ENCODE assay signal across 8 cellular contexts in the genomic region with DNA sequence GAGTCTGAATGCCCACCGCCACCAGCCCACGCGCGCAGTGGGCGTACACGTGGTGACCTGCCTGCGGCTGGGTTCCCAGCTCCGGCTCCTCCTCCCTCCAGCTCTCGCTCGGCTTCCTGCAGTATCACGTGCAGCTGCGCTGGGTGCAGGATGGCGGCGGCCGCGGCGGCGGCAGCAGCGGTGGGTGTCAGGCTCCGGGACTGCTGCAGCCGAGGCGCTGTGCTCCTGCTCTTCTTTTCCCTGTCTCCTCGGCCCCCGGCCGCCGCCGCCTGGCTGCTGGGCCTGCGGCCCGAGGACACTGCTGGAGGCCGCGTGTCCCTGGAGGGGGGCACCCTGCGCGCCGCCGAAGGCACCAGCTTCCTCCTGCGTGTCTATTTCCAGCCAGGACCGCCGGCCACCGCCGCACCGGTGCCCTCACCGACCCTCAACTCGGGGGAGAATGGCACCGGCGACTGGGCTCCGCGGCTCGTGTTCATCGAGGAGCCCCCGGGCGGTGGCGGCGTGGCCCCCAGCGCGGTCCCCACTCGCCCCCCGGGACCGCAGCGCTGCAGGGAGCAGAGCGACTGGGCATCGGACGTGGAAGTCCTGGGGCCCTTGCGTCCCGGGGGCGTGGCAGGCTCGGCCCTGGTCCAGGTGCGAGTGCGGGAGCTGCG. TPM values are rescaled to one million over a fixed set of nuclear protein-coding genes. Genes with fewer than 3 reads are reported as not detected.
DNase-seq lines count a peak whose midpoint lies in the region; ATAC-seq and TF ChIP-seq lines count a peak whose summit lies in the region.

Gene CNNM1 (plus strand): TSS at position 119 of the 653 bp plus-strand sequence. CDS start 32 bp downstream, at position 151.

- H3K79me2 ChIP-seq in H9 (ENCODE audit: insufficient read depth, low read length) (no peaks in the 10 kb centered on the region), smooth muscle cell (ENCODE audit: low read depth) (no peaks in the 10 kb centered on the region)

- no peak within 1 kb of the TSS for H3K18ac ChIP-seq in H9 (ENCODE audit: insufficient read length, low read depth, low read length)

- H3K23ac ChIP-seq in H9 (ENCODE audit: insufficient read length, low read depth, low read length), result no peak within 1 kb of the TSS

- DNase-seq in G401 (ENCODE audit: low spot score), result peak; percentile 64
- peak; percentile 72 for DNase-seq in H9
- peak; percentile 64 for DNase-seq in NCI-H345 (lab: John Stamatoyannopoulos, UW)
- DNase-seq in anterior cingulate cortex (lab: John Stamatoyannopoulos, UW), result peak in 46 of 58 donors; percentile 11 to 82 (median 52)
- no peak for DNase-seq in smooth muscle cell (lab: John Stamatoyannopoulos, UW; ENCODE audit: unreplicated experiment)
- DNase-seq in CD14-positive monocyte (ENCODE audit: low spot score), result no peak

- H4K8ac ChIP-seq in H9 (replicated peaks; ENCODE audit: insufficient read length, low read depth, low read length), result no peak within 1 kb of the TSS

- in situ Hi-C loops in G401 (cut with HindIII; ENCODE audit: low sequenced_read_pairs), result no loop called here

- peaks cover 73% of the 10 kb centered on the region for H3K27me3 Mint-ChIP-seq in H9 (ENCODE audit: low read depth)
- peaks cover 39 to 54% (median 41%) of the 10 kb centered on the region in 3 donors for H3K27me3 Mint-ChIP-seq in CD14-positive monocyte (ENCODE audit: low read depth in 3 of 3)

- no peak within 1 kb of the TSS for H2BK15ac ChIP-seq in H9 (ENCODE audit: low read depth, low read length)

- no peak within 1 kb of the TSS for H2BK120ac ChIP-seq in H9 (ENCODE audit: low read depth, low read length, poor library complexity, severe bottlenecking)

- no peaks in the 10 kb centered on the region for H3K36me3 ChIP-seq in iPS-20b (ENCODE audit: insufficient read depth, low read depth, low read length)
- no peaks in the 10 kb centered on the region for H3K36me3 ChIP-seq in smooth muscle cell (ENCODE audit: low read depth)

- H4K5ac ChIP-seq in H9 (ENCODE audit: insufficient read length, low read depth, low read length), result no peak within 1 kb of the TSS

- no peak for ATAC-seq in GM19455 (IDR thresholded peaks at IDR 0.05; ENCODE audit: unreplicated experiment)

- no peaks in the 10 kb centered on the region for H3K79me1 ChIP-seq in H9 (ENCODE audit: insufficient read depth, low read depth, low read length, poor library complexity, severe bottlenecking)

- H2BK20ac ChIP-seq in H9 (ENCODE audit: low read depth, low read length, poor library complexity, severe bottlenecking), result no peak within 1 kb of the TSS

- H3K4ac ChIP-seq in H9 (ENCODE audit: low read depth, low read length), result no peak within 1 kb of the TSS

- H3K27me3 ChIP-seq in H9 (ENCODE audit: insufficient read depth, low read length), result peaks cover 29% of the 10 kb centered on the region; the same call in 1 of the 2 replicates
- H3K27me3 ChIP-seq in iPS-20b (ENCODE audit: insufficient read depth, low read length), result peaks cover 56% of the 10 kb centered on the region
- H3K27me3 ChIP-seq in smooth muscle cell (ENCODE audit: low read depth), result peaks cover 68% of the 10 kb centered on the region

- H3K14ac ChIP-seq in H9 (ENCODE audit: insufficient read depth, low read length), result peak within 1 kb of the TSS; percentile 78; the same call in 1 of the 2 replicates

- H3K27ac Mint-ChIP-seq in H9 (no peak within 1 kb of the TSS), CD14-positive monocyte (no peak within 1 kb of the TSS)

- H3K23me2 ChIP-seq in H9 (ENCODE audit: insufficient read length, low read depth, low read length, poor library complexity, severe bottlenecking), result peaks cover 15% of the 10 kb centered on the region

- H3F3A ChIP-seq in smooth muscle cell (ENCODE audit: low read depth), result no peaks in the 10 kb centered on the region

- no peak within 1 kb of the TSS for H3K27ac ChIP-seq in H9 (ENCODE audit: insufficient read length, low read depth, low read length)
- no peak within 1 kb of the TSS for H3K27ac ChIP-seq in iPS-20b (ENCODE audit: low read length)
- no peak within 1 kb of the TSS for H3K27ac ChIP-seq in smooth muscle cell (ENCODE audit: low read depth)

- H3K9me3 ChIP-seq in H9 (ENCODE audit: control insufficient read depth, low read depth, low read length) (no peaks in the 10 kb centered on the region), iPS-20b (ENCODE audit: insufficient read depth, low read depth, low read length) (no peaks in the 10 kb centered on the region), smooth muscle cell (replicated peaks; ENCODE audit: low read depth) (no peaks in the 10 kb centered on the region)

- peaks cover 0 to 3% of the 10 kb centered on the region in 2 experiments; a peak in 1 of 5 replicates for H3K9me3 Mint-ChIP-seq in H9
- H3K9me3 Mint-ChIP-seq in CD14-positive monocyte, result peaks cover 2 to 20% (median 7%) of the 10 kb centered on the region in 7 donors

- no peak within 1 kb of the TSS for H3T11ph ChIP-seq in H9 (ENCODE audit: low read length)

- H3K4me1 ChIP-seq in H9 (ENCODE audit: insufficient read depth, low read length) (no peaks in the 10 kb centered on the region), iPS-20b (ENCODE audit: insufficient read depth, low read length) (no peaks in the 10 kb centered on the region), smooth muscle cell (ENCODE audit: low read depth) (peaks cover 14% of the 10 kb centered on the region)

- no peak within 1 kb of the TSS for H2AFZ ChIP-seq in H9 (ENCODE audit: low read length)
- H2AFZ ChIP-seq in smooth muscle cell (ENCODE audit: low read depth), result no peak within 1 kb of the TSS

- H3K4me3 ChIP-seq in iPS-20b (ENCODE audit: low read length), result peak within 1 kb of the TSS; percentile 64
- peak within 1 kb of the TSS; percentile 55 for H3K4me3 ChIP-seq in smooth muscle cell

- H4K91ac ChIP-seq in H9 (ENCODE audit: insufficient read length, low read depth, low read length), result no peak within 1 kb of the TSS

- H3K4me1 Mint-ChIP-seq in H9, result peaks cover 0 to 11% of the 10 kb centered on the region in 2 experiments; a peak in 2 of 4 replicates
- peaks cover 3% of the 10 kb centered on the region for H3K4me1 Mint-ChIP-seq in CD14-positive monocyte

- H2BK12ac ChIP-seq in H9 (ENCODE audit: insufficient read length, low read depth, low read length), result no peak within 1 kb of the TSS

- H3K4me3 Mint-ChIP-seq in H9 (peak within 1 kb of the TSS; percentile 51 to 73), CD14-positive monocyte (peak within 1 kb of the TSS in 1 of 2 donors; percentile 78)

- no CpG with 5 or more reads among the region's 69 CpGs for WGBS in H9 (ENCODE audit: extremely low coverage, insufficient read length, low lambda C conversion rate)
- WGBS in smooth muscle cell (ENCODE audit: low lambda C conversion rate), result 1% methylated on average over 69 of the region's 69 CpGs

- TF ChIP-seq CTCF in H9 (conservative IDR thresholded peaks at IDR 0.05), result no peak
- TF ChIP-seq CTCF in smooth muscle cell (IDR thresholded peaks at IDR 0.05; ENCODE audit: borderline replicate concordance, insufficient read depth, poor library complexity, severe bottlenecking), result no peak
- no peak for TF ChIP-seq CTCF in CD14-positive monocyte (IDR thresholded peaks at IDR 0.05)

- H2BK5ac ChIP-seq in H9 (ENCODE audit: insufficient read length, low read length), result no peak within 1 kb of the TSS

- intact Hi-C loops in CD14-positive monocyte (cut with micrococcal nuclease), result no loop called here

- H4K20me1 ChIP-seq in H9 (ENCODE audit: control insufficient read depth, insufficient read depth, insufficient read length) (no peaks in the 10 kb centered on the region), smooth muscle cell (ENCODE audit: low read depth) (no peaks in the 10 kb centered on the region)

- H3K4me2 ChIP-seq in H9 (ENCODE audit: insufficient read depth, insufficient read length, low read length) (peak within 1 kb of the TSS; percentile 58), smooth muscle cell (peak within 1 kb of the TSS; percentile 91)

- H3K36me3 Mint-ChIP-seq in H9 (ENCODE audit: insufficient read depth in 1 of 3, low read depth in 3 of 3) (no peaks in the 10 kb centered on the region; a peak in 1 of 7 replicates), CD14-positive monocyte (no peaks in the 10 kb centered on the region)

- H3K56ac ChIP-seq in H9 (ENCODE audit: insufficient read length, low read depth, low read length), result no peak within 1 kb of the TSS

- H3K9ac ChIP-seq in H9 (ENCODE audit: extremely low read depth, insufficient read length, low read length), result no peak within 1 kb of the TSS
- H3K9ac ChIP-seq in iPS-20b (ENCODE audit: low read depth, low read length), result no peak within 1 kb of the TSS
- H3K9ac ChIP-seq in smooth muscle cell (ENCODE audit: low read depth), result no peak within 1 kb of the TSS

- no peak within 1 kb of the TSS for H2AK5ac ChIP-seq in H9 (ENCODE audit: insufficient read length, low read length)

RNA-seq across cellular contexts. Expression of gene CNNM1, which starts in this region (rescaled TPM):
- 0.37 and 0.81 TPM in 2 replicates for total RNA-seq in G401 (2014; rRNA removed; shearing (Covaris generic))
- total RNA-seq in H9 (2021) (0.33 and 0.35 TPM in 2 replicates), smooth muscle cell (0.04 TPM in 1 of 2 replicates, not detected in the other)
- polyA plus RNA-seq in smooth muscle cell (not detected in 2 replicates), CD14-positive monocyte (not detected)

Comparison
In these comparisons a context has a peak if more than half of its experiments do, and no peak if none do; other contexts are left out.
1. Peak in DNase-seq in G401; RNA of the gene not detected or under 1 TPM.
2. Peak in DNase-seq and H3K4me2 ChIP-seq in H9; RNA of the gene not detected or under 1 TPM.
3. DNase-seq: peak in NCI-H345 (single experiment) and anterior cingulate cortex (46 of 58); none in smooth muscle cell (single experiment) and CD14-positive monocyte (single experiment).